In genomic region chr5:174526177-174526576, GRCh38 we compare ENCODE assay signal across 27 cellular contexts.
"Had no signal": no experiment of that assay in that cellular context is flagged by ENCODE, and none has a peak within 500 bp of the region (broad histone marks: within the 10 kb centered on the region; RNA-seq: fewer than 3 reads in every experiment).

No MANE protein-coding gene starts in this region.

- H3K4me3 Mint-ChIP-seq: mesothelial cell of epicardium; naive B cell; natural killer cell; nephron progenitor cell; neural progenitor cell; stimulated activated effector memory CD8-positive, alpha-beta T cell treated with anti-CD3 and anti-CD28 coated beads, Interleukin-12 subunit alpha, Interleukin-12 subunit beta, amount 100 ng/mL, for 72 hours; stimulated activated naive CD8-positive, alpha-beta T cell treated with anti-CD3 and anti-CD28 coated beads, Interleukin-15, Interleukin-2, amounts not matched to agents 100 ng/mL and 50 ng/mL, for 24 hours; type B pancreatic cell had no signal

- H3K36me3 Mint-ChIP-seq: mesothelial cell of epicardium; natural killer cell; neural progenitor cell; stimulated activated effector memory CD8-positive, alpha-beta T cell treated with anti-CD3 and anti-CD28 coated beads, Interleukin-12 subunit alpha, Interleukin-12 subunit beta, amount 100 ng/mL, for 72 hours; type B pancreatic cell had no signal

- H3K79me2 ChIP-seq: hepatocyte had no signal

- H3K27me3 ChIP-seq: hepatocyte, neural progenitor cell, neutrophil, tibial artery, uterus had no signal

- H3K27ac ChIP-seq: hepatocyte, left ventricle myocardium inferior, neural progenitor cell, neutrophil, prostate gland, skin epidermis, spleen, suprapubic skin, thoracic aorta, tibial artery, uterus had no signal

- H2AFZ ChIP-seq: hepatocyte, neural progenitor cell had no signal

- H3K4me3 ChIP-seq: hepatocyte, left ventricle myocardium inferior, lung, neural progenitor cell, prostate gland, skin epidermis, spleen, suprapubic skin, thoracic aorta, tibial artery, uterus had no signal

- H3K36me3 ChIP-seq: left ventricle myocardium inferior, neural progenitor cell, neutrophil, prostate gland, spleen, suprapubic skin, thoracic aorta, tibial artery, uterus had no signal

- H3K4me1 ChIP-seq: left ventricle myocardium inferior, prostate gland, spleen, suprapubic skin, uterus had no signal

- H3K4me1 Mint-ChIP-seq: natural killer cell; stimulated activated effector memory CD8-positive, alpha-beta T cell treated with anti-CD3 and anti-CD28 coated beads, Interleukin-12 subunit alpha, Interleukin-12 subunit beta, amount 100 ng/mL, for 72 hours had no signal

- H3K27ac Mint-ChIP-seq: mesothelial cell of epicardium; naive B cell; natural killer cell; nephron progenitor cell; neural progenitor cell; stimulated activated effector memory CD8-positive, alpha-beta T cell treated with anti-CD3 and anti-CD28 coated beads, Interleukin-12 subunit alpha, Interleukin-12 subunit beta, amount 100 ng/mL, for 72 hours; stimulated activated naive CD8-positive, alpha-beta T cell treated with anti-CD3 and anti-CD28 coated beads, Interleukin-15, Interleukin-2, amounts not matched to agents 100 ng/mL and 50 ng/mL, for 24 hours; type B pancreatic cell had no signal

- H3K27me3 Mint-ChIP-seq: type B pancreatic cell had no signal

- ATAC-seq: natural killer cell; right cardiac atrium; sciatic nerve; stimulated activated effector memory CD8-positive, alpha-beta T cell treated with anti-CD3 and anti-CD28 coated beads, Interleukin-12 subunit alpha, Interleukin-12 subunit beta, amount 100 ng/mL, for 72 hours had no signal

- H3K9ac ChIP-seq: neural progenitor cell had no signal

- H3K4me2 ChIP-seq: hepatocyte, neural progenitor cell had no signal

- H3K9me3 Mint-ChIP-seq: mesothelial cell of epicardium; nephron progenitor cell; neural progenitor cell; stimulated activated naive CD8-positive, alpha-beta T cell treated with anti-CD3 and anti-CD28 coated beads, Interleukin-15, Interleukin-2, amounts not matched to agents 100 ng/mL and 50 ng/mL, for 24 hours; type B pancreatic cell had no signal

- DNase-seq: islet precursor cell; left ventricle myocardium inferior; mesendoderm; naive B cell; natural killer cell; nephron progenitor cell; occipital lobe; retina; right cardiac atrium; spleen; stimulated activated CD4-positive, alpha-beta T cell treated with anti-CD3 and anti-CD28 coated beads, Interleukin-4, amount 100 ng/mL, for 24 hours; stimulated activated naive CD4-positive, alpha-beta T cell; tibial artery; uterus had no signal

- H3K9me3 ChIP-seq: left ventricle myocardium inferior, neutrophil, prostate gland, spleen, suprapubic skin, thoracic aorta, tibial artery, uterus had no signal
